ENCODE assay signal across 8 cellular contexts in genomic region chr2:204024503-204024902, GRCh38.
DNase-seq lines count a peak whose midpoint lies in the region; ATAC-seq and TF ChIP-seq lines count a peak whose summit lies in the region.

No MANE protein-coding gene starts in this region.

- H3K27ac Mint-ChIP-seq in activated naive CD4-positive, alpha-beta T cell treated with anti-CD3 and anti-CD28 coated beads for 36 hours, result no peak overlapping the region
- no peak overlapping the region for H3K27ac Mint-ChIP-seq in activated naive CD4-positive, alpha-beta T cell treated with anti-CD3 and anti-CD28 coated beads, Interleukin-2, amount 50 U/mL, for 72 hours
- H3K27ac Mint-ChIP-seq in brain, result peak overlapping the region in 4 of 5 experiments; percentile 39 to 78 (median 76)

- TF ChIP-seq CTCF in brain (conservative IDR thresholded peaks at IDR 0.05), result peak; percentile 71 to 81
- peak in 2 of 5 experiments; percentile 15 to 38 for TF ChIP-seq CTCF in gastrocnemius medialis (IDR thresholded peaks at IDR 0.05 in 4 of 5, conservative IDR thresholded peaks at IDR 0.05 in 1 of 5)

- H3K9me3 Mint-ChIP-seq in activated naive CD4-positive, alpha-beta T cell treated with anti-CD3 and anti-CD28 coated beads for 36 hours, result no peaks in the 10 kb centered on the region
- H3K9me3 Mint-ChIP-seq in activated naive CD4-positive, alpha-beta T cell treated with anti-CD3 and anti-CD28 coated beads, Interleukin-2, amount 50 U/mL, for 72 hours, result peaks cover 4 to 13% of the 10 kb centered on the region in 2 donors
- peaks cover 0 to 14% (median 2%) of the 10 kb centered on the region in 5 experiments for H3K9me3 Mint-ChIP-seq in brain

- no peaks in the 10 kb centered on the region for H3K36me3 Mint-ChIP-seq in activated naive CD4-positive, alpha-beta T cell treated with anti-CD3 and anti-CD28 coated beads for 36 hours (ENCODE audit: low read depth)
- H3K36me3 Mint-ChIP-seq in activated naive CD4-positive, alpha-beta T cell treated with anti-CD3 and anti-CD28 coated beads, Interleukin-2, amount 50 U/mL, for 72 hours, result peaks cover under 1 to 21% of the 10 kb centered on the region in 2 donors
- H3K36me3 Mint-ChIP-seq in brain, result no peaks in the 10 kb centered on the region

- in situ Hi-C loops in gastrocnemius medialis (cut with MboI; ENCODE audit: low sequenced_read_pairs in 4 of 4), result no loop called here

- no peaks in the 10 kb centered on the region for H3K27me3 Mint-ChIP-seq in activated naive CD4-positive, alpha-beta T cell treated with anti-CD3 and anti-CD28 coated beads for 36 hours (ENCODE audit: low read depth)
- no peaks in the 10 kb centered on the region for H3K27me3 Mint-ChIP-seq in brain

- peaks cover 3 to 11% of the 10 kb centered on the region in 2 donors for H3K4me1 ChIP-seq in gastrocnemius medialis

- intact Hi-C loops in activated naive CD4-positive, alpha-beta T cell treated with anti-CD3 and anti-CD28 coated beads for 36 hours (cut with micrococcal nuclease), result loop anchor here (1.0 to 5.0 kb wide), 8 partner anchors 26 to 1658 kb away; partner anchors contain the start of gene NRP2
- intact Hi-C loops in gastrocnemius medialis (cut with DNase I; ENCODE audit: low total_unique reads), result no loop called here

- no peak for ATAC-seq in activated naive CD4-positive, alpha-beta T cell treated with anti-CD3 and anti-CD28 coated beads, Interleukin-2, amount 50 U/mL, for 72 hours
- ATAC-seq in left lobe of liver (peak; percentile 71), GM21529 (IDR thresholded peaks at IDR 0.05; ENCODE audit: unreplicated experiment) (no peak), gastrocnemius medialis (no peak)

- no peak for TF ChIP-seq POLR2A in gastrocnemius medialis (IDR thresholded peaks at IDR 0.05)

- H3K4me1 Mint-ChIP-seq in activated naive CD4-positive, alpha-beta T cell treated with anti-CD3 and anti-CD28 coated beads for 36 hours (ENCODE audit: low read depth), result peaks cover 51% of the 10 kb centered on the region
- H3K4me1 Mint-ChIP-seq in brain, result peaks cover 30% of the 10 kb centered on the region

- DNase-seq in activated naive CD4-positive, alpha-beta T cell treated with anti-CD3 and anti-CD28 coated beads for 36 hours, result peak; percentile 71
- DNase-seq in activated naive CD4-positive, alpha-beta T cell treated with anti-CD3 and anti-CD28 coated beads, Interleukin-2, amount 50 U/mL, for 72 hours (ENCODE audit: low spot score in 2 of 2), result no peak
- DNase-seq in NCI-H1694 treated with DMSO at 0.1 percent for 48 hours (lab: John Stamatoyannopoulos, UW), result peak; percentile 47
- no peak for DNase-seq in left lobe of liver (ENCODE audit: low spot score)
- no peak for DNase-seq in OCI-M2 (lab: John Stamatoyannopoulos, UW; ENCODE audit: unreplicated experiment)
- DNase-seq in gastrocnemius medialis, result no peak

- no peak overlapping the region for H3K27ac ChIP-seq in gastrocnemius medialis

- no peak overlapping the region for H3K4me3 Mint-ChIP-seq in activated naive CD4-positive, alpha-beta T cell treated with anti-CD3 and anti-CD28 coated beads for 36 hours
- H3K4me3 Mint-ChIP-seq in brain, result peak overlapping the region in 1 of 5 experiments; percentile 9

- H3K27me3 ChIP-seq in gastrocnemius medialis, result no peaks in the 10 kb centered on the region

- CTCF ChIA-PET in activated naive CD4-positive, alpha-beta T cell treated with anti-CD3 and anti-CD28 coated beads for 36 hours (lab: Charles Lee), result interaction anchor here (0.8 to 7.6 kb wide), 16 partner anchors 26 to 234 kb away, joined by 3 to 41 read pairs (median 6); no protein-coding TSS in a partner anchor

- H3K4me3 ChIP-seq in gastrocnemius medialis, result no peak overlapping the region

- H3K36me3 ChIP-seq in gastrocnemius medialis, result no peaks in the 10 kb centered on the region

- no peaks in the 10 kb centered on the region for H3K9me3 ChIP-seq in gastrocnemius medialis

Comparison
In these comparisons a context has a peak if more than half of its experiments do, and no peak if none do; other contexts are left out.
1. DNase-seq: peak in activated naive CD4-positive, alpha-beta T cell treated with anti-CD3 and anti-CD28 coated beads for 36 hours (single experiment) and NCI-H1694 treated with DMSO at 0.1 percent for 48 hours (single experiment); none in activated naive CD4-positive, alpha-beta T cell treated with anti-CD3 and anti-CD28 coated beads, Interleukin-2, amount 50 U/mL, for 72 hours (0 of 2), left lobe of liver (single experiment), OCI-M2 (single experiment) and gastrocnemius medialis (0 of 2).
2. H3K27ac Mint-ChIP-seq: peak in brain (4 of 5); none in activated naive CD4-positive, alpha-beta T cell treated with anti-CD3 and anti-CD28 coated beads for 36 hours (single experiment) and activated naive CD4-positive, alpha-beta T cell treated with anti-CD3 and anti-CD28 coated beads, Interleukin-2, amount 50 U/mL, for 72 hours (0 of 2).